ENCODE assay signal across 1 cellular context in the genomic region with DNA sequence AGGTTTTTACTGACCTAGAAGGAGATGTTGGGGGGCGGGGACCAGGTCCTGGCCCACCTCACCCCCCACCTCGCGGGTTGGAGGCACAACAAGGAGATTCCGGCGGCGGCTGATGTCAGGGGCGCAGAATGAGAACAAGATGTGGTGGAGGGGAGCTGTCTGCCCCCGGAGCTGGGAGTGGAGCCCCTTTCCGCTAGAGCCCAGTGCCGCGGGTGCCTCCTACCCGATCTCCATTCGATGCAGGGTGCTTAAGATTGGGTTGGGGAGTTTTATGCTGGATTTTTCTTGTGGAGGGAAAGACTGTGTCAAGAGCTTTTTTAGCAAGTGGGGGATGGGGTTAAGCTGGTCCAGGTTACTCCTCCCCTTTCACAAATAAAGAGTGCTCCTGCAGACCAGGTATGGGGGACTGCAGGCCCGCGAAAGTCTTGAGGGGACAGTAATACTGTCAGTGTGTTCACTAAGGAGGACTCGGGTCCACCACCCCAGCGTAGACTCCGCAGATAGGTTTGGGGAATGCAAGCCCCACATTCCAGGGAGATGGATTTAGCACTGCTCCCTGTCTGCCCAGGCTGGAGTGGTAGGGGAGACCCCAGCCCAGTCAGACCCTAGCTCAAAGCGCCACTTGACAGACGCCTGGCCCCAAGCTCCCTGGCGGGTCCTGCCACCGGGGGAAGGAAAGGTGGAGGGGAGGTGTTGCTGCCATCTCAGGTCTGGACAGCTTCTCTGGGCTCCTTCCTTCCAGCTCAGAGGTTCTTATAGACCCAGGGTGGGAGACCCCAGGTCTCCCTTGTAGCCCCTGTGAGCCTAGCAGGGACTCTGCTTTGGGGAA.
TF ChIP-seq lines count a peak whose summit lies in the region.

No MANE protein-coding gene starts in this region.

TF ChIP-seq in SK-N-SH treated with all-trans-retinoic acid at 6 μM for 48 hours, 23 proteins besides CTCF, POLR2A, EP300 and RAD21 (continued from another document):
- TF ChIP-seq, protein P1, sequence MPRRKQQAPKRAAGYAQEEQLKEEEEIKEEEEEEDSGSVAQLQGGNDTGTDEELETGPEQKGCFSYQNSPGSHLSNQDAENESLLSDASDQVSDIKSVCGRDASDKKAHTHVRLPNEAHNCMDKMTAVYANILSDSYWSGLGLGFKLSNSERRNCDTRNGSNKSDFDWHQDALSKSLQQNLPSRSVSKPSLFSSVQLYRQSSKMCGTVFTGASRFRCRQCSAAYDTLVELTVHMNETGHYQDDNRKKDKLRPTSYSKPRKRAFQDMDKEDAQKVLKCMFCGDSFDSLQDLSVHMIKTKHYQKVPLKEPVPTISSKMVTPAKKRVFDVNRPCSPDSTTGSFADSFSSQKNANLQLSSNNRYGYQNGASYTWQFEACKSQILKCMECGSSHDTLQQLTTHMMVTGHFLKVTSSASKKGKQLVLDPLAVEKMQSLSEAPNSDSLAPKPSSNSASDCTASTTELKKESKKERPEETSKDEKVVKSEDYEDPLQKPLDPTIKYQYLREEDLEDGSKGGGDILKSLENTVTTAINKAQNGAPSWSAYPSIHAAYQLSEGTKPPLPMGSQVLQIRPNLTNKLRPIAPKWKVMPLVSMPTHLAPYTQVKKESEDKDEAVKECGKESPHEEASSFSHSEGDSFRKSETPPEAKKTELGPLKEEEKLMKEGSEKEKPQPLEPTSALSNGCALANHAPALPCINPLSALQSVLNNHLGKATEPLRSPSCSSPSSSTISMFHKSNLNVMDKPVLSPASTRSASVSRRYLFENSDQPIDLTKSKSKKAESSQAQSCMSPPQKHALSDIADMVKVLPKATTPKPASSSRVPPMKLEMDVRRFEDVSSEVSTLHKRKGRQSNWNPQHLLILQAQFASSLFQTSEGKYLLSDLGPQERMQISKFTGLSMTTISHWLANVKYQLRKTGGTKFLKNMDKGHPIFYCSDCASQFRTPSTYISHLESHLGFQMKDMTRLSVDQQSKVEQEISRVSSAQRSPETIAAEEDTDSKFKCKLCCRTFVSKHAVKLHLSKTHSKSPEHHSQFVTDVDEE (CRISPR knock-in tag; IDR thresholded peaks at IDR 0.05), result no peak
- TF ChIP-seq ESRRG (CRISPR knock-in tag; IDR thresholded peaks at IDR 0.05) (no peak), OSR1 (CRISPR knock-in tag; IDR thresholded peaks at IDR 0.05) (no peak), ZC3H10 (CRISPR knock-in tag; IDR thresholded peaks at IDR 0.05) (no peak), GLIS3 (CRISPR knock-in tag; IDR thresholded peaks at IDR 0.05) (no peak), PPARA (CRISPR knock-in tag; IDR thresholded peaks at IDR 0.05; ENCODE audit: borderline replicate concordance) (no peak)
- TF ChIP-seq, protein P2, sequence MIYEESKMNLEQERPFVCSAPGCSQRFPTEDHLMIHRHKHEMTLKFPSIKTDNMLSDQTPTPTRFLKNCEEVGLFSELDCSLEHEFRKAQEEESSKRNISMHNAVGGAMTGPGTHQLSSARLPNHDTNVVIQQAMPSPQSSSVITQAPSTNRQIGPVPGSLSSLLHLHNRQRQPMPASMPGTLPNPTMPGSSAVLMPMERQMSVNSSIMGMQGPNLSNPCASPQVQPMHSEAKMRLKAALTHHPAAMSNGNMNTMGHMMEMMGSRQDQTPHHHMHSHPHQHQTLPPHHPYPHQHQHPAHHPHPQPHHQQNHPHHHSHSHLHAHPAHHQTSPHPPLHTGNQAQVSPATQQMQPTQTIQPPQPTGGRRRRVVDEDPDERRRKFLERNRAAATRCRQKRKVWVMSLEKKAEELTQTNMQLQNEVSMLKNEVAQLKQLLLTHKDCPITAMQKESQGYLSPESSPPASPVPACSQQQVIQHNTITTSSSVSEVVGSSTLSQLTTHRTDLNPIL (CRISPR knock-in tag; IDR thresholded peaks at IDR 0.05; ENCODE audit: low read depth), result no peak
- TF ChIP-seq, protein P3, sequence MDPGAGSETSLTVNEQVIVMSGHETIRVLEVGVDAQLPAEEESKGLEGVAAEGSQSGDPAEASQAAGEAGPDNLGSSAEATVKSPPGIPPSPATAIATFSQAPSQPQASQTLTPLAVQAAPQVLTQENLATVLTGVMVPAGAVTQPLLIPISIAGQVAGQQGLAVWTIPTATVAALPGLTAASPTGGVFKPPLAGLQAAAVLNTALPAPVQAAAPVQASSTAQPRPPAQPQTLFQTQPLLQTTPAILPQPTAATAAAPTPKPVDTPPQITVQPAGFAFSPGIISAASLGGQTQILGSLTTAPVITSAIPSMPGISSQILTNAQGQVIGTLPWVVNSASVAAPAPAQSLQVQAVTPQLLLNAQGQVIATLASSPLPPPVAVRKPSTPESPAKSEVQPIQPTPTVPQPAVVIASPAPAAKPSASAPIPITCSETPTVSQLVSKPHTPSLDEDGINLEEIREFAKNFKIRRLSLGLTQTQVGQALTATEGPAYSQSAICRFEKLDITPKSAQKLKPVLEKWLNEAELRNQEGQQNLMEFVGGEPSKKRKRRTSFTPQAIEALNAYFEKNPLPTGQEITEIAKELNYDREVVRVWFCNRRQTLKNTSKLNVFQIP (CRISPR knock-in tag; IDR thresholded peaks at IDR 0.05; ENCODE audit: borderline replicate concordance, low read depth), result no peak
- TF ChIP-seq, protein P4, sequence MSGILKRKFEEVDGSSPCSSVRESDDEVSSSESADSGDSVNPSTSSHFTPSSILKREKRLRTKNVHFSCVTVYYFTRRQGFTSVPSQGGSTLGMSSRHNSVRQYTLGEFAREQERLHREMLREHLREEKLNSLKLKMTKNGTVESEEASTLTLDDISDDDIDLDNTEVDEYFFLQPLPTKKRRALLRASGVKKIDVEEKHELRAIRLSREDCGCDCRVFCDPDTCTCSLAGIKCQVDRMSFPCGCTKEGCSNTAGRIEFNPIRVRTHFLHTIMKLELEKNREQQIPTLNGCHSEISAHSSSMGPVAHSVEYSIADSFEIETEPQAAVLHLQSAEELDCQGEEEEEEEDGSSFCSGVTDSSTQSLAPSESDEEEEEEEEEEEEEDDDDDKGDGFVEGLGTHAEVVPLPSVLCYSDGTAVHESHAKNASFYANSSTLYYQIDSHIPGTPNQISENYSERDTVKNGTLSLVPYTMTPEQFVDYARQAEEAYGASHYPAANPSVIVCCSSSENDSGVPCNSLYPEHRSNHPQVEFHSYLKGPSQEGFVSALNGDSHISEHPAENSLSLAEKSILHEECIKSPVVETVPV (CRISPR knock-in tag; IDR thresholded peaks at IDR 0.05), result no peak
